Comparison of ENCODE assay signal across 12 cellular contexts in the genomic region with DNA sequence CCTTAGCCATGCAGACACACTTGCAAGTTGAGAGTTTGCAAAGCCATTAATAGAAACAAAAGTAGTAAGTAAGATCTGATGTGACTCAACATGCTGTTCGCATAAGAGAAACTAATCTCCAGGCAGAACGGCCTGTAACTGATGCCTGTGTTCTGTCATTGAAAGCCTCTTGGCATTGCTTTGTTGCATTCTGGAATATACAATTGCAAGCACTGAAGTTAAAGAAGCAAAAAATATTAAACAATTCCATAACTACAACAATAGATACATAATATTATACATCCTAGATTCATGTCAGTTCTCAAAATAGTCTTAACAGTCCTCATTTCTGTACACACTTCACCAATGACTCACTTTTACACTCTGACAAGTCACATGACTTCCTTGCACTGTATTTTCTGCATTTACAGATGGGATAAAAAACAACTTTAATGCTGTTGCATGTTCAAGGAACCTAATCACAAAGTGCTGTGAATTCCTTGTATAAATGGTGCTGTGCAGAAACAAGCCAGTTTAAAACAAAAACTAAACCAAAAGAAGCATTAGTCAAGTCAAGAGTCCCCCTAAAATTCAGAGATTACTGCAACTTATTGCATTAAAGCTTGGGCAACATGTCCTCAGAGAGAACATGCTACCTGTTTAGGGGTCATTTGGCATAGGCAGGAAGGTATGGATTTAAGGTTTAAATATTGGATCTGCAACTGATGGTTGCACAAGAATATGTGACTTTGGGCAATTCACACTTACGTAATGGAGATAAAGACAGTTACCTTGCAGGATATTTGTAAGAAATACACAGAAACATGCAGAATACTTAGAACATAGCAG.
DNase-seq lines count a peak whose midpoint lies in the region; ATAC-seq, FAIRE-seq and TF ChIP-seq lines count a peak whose summit lies in the region.
"Had no signal": no experiment of that assay in that cellular context is flagged by ENCODE, and none has a peak within 500 bp of the region (broad histone marks: within the 10 kb centered on the region; RNA-seq: fewer than 3 reads in every experiment).

No MANE protein-coding gene starts in this region.

- H3K9me3 ChIP-seq in mammary epithelial cell (replicated peaks; ENCODE audit: insufficient read depth, low read length) (peaks cover 17% of the 10 kb centered on the region), left lung (no peaks in the 10 kb centered on the region), upper lobe of right lung (no peaks in the 10 kb centered on the region), A673 (ENCODE audit: low read depth, low read length, poor library complexity, severe bottlenecking) (no peaks in the 10 kb centered on the region)
- H3K9me3 ChIP-seq: esophagus squamous epithelium had no signal

- no peak for TF ChIP-seq CTCF in MCF 10A (IDR thresholded peaks at IDR 0.05; ENCODE audit: unreplicated experiment)
- no peak for TF ChIP-seq CTCF in mammary epithelial cell (conservative IDR thresholded peaks at IDR 0.05 in 1 of 2, IDR thresholded peaks at IDR 0.05 in 1 of 2; ENCODE audit: extremely low read depth in 1 of 2, insufficient read depth in 1 of 2, low read depth in 1 of 2, low read length in 2 of 2)
- no peak for TF ChIP-seq CTCF in bronchial epithelial cell (IDR thresholded peaks at IDR 0.05; ENCODE audit: insufficient read depth, low read length, severe bottlenecking)
- TF ChIP-seq CTCF in left lung (IDR thresholded peaks at IDR 0.05), result no peak
- no peak for TF ChIP-seq CTCF in upper lobe of right lung (IDR thresholded peaks at IDR 0.05)
- no peak for TF ChIP-seq CTCF in A673 (conservative IDR thresholded peaks at IDR 0.05; ENCODE audit: low read depth, low read length)

- no peak overlapping the region for H3K4me2 ChIP-seq in mammary epithelial cell (ENCODE audit: insufficient read depth, low read depth, low read length)

- no peaks in the 10 kb centered on the region for H4K20me1 ChIP-seq in mammary epithelial cell (ENCODE audit: insufficient read depth, low read length)

- no peaks in the 10 kb centered on the region for H3K27me3 Mint-ChIP-seq in MCF 10A (ENCODE audit: insufficient read depth, unreplicated experiment)

- DNase-seq in MCF 10A (ENCODE audit: unreplicated experiment) (peak; percentile 36), mammary epithelial cell (no peak), bronchial epithelial cell (ENCODE audit: low read depth) (peak; percentile 58), left lung (no peak), upper lobe of right lung (no peak), A673 (ENCODE audit: low spot score) (no peak), DMS79 (lab: John Stamatoyannopoulos, UW) (no peak), ecto neural progenitor cell (ENCODE audit: low spot score) (no peak)
- DNase-seq: esophagus squamous epithelium; mesendoderm; NCI-H69; stimulated activated CD4-positive, alpha-beta T cell treated with anti-CD3 and anti-CD28 coated beads, Interleukin-15, amount 100 ng/mL, for 24 hours had no signal

- no peak overlapping the region for H3K27ac ChIP-seq in mammary epithelial cell (ENCODE audit: insufficient read depth, low read depth, low read length)
- H3K27ac ChIP-seq in left lung, result peak overlapping the region; percentile 11 to 82
- peak overlapping the region; percentile 36 for H3K27ac ChIP-seq in upper lobe of right lung
- no peak overlapping the region for H3K27ac ChIP-seq in A673 (ENCODE audit: low read depth, low read length, poor library complexity, severe bottlenecking)

- CTCF ChIA-PET in MCF 10A (lab: Yijun Ruan, JAX), result interaction anchor here (0.8 to 1.0 kb wide), 2 partner anchors 26 to 135 kb away, joined by 3 read pairs; no protein-coding TSS in a partner anchor
- CTCF ChIA-PET in mammary epithelial cell (lab: Charles Lee; ENCODE audit: low non-redundant PET), result no interaction called here
- CTCF ChIA-PET in A673 (lab: Charles Lee), result no interaction called here

- H3K36me3 Mint-ChIP-seq in MCF 10A (ENCODE audit: insufficient read depth, unreplicated experiment), result peaks cover 16% of the 10 kb centered on the region

- no peaks in the 10 kb centered on the region for H3K36me3 ChIP-seq in mammary epithelial cell (ENCODE audit: insufficient read depth, low read length)
- H3K36me3 ChIP-seq in bronchial epithelial cell (ENCODE audit: control insufficient read depth, insufficient read depth, low read length), result no peaks in the 10 kb centered on the region
- H3K36me3 ChIP-seq in left lung, result no peaks in the 10 kb centered on the region
- no peaks in the 10 kb centered on the region for H3K36me3 ChIP-seq in upper lobe of right lung
- no peaks in the 10 kb centered on the region for H3K36me3 ChIP-seq in A673 (ENCODE audit: insufficient read depth, low read length, poor library complexity, severe bottlenecking)
- H3K36me3 ChIP-seq: esophagus squamous epithelium had no signal

- ATAC-seq in left lung, result peak; percentile 79
- no peak for ATAC-seq in upper lobe of right lung

- intact Hi-C loops in MCF 10A (cut with micrococcal nuclease), result no loop called here
- intact Hi-C loops in mammary epithelial cell (cut with micrococcal nuclease), result no loop called here
- intact Hi-C loops in left lung (cut with DNase I), result no loop called here
- intact Hi-C loops in upper lobe of right lung (cut with DNase I), result no loop called here
- intact Hi-C loops in A673 (cut with micrococcal nuclease; ENCODE audit: unreplicated experiment), result no loop called here

- no peaks in the 10 kb centered on the region for H3K9me3 Mint-ChIP-seq in MCF 10A (ENCODE audit: unreplicated experiment)

- WGBS in mammary epithelial cell (ENCODE audit: low coverage, missing lambda C conversion rate), result 98% methylated on average over 3 of the region's 3 CpGs

- POLR2A ChIA-PET in MCF 10A (lab: Yijun Ruan, JAX) (interaction anchor here (0.7 to 2.5 kb wide), 4 partner anchors 16 to 142 kb away, joined by 4 to 8 read pairs (median 6); no protein-coding TSS in a partner anchor), A673 (lab: Charles Lee; ENCODE audit: low non-redundant PET) (no interaction called here)

- H3K4me3 ChIP-seq in mammary epithelial cell (replicated peaks in 1 of 3; ENCODE audit: insufficient read depth in 1 of 3, low read depth in 2 of 3, low read length in 3 of 3), result no peak overlapping the region
- H3K4me3 ChIP-seq in bronchial epithelial cell (ENCODE audit: low read depth, low read length), result no peak overlapping the region
- H3K4me3 ChIP-seq in left lung, result no peak overlapping the region
- H3K4me3 ChIP-seq in upper lobe of right lung, result no peak overlapping the region
- no peak overlapping the region for H3K4me3 ChIP-seq in A673 (ENCODE audit: low read depth, low read length, poor library complexity, severe bottlenecking)
- H3K4me3 ChIP-seq: esophagus squamous epithelium had no signal

- H3K27ac Mint-ChIP-seq in MCF 10A (ENCODE audit: low read depth, unreplicated experiment), result no peak overlapping the region

- no peak overlapping the region for H3K9ac ChIP-seq in mammary epithelial cell (ENCODE audit: insufficient read depth, low read length)

- H3K4me3 Mint-ChIP-seq in MCF 10A (ENCODE audit: unreplicated experiment), result no peak overlapping the region

- FAIRE-seq in bronchial epithelial cell (lab: Jason Lieb, UNC), result no peak

- H3K27me3 ChIP-seq in mammary epithelial cell (ENCODE audit: insufficient read depth, low read length), result no peaks in the 10 kb centered on the region
- no peaks in the 10 kb centered on the region for H3K27me3 ChIP-seq in bronchial epithelial cell (ENCODE audit: control insufficient read depth, insufficient read depth, low read length)
- no peaks in the 10 kb centered on the region for H3K27me3 ChIP-seq in left lung
- no peaks in the 10 kb centered on the region for H3K27me3 ChIP-seq in upper lobe of right lung
- peaks cover 7% of the 10 kb centered on the region for H3K27me3 ChIP-seq in A673 (replicated peaks; ENCODE audit: insufficient read depth, low read depth, low read length, poor library complexity)

- no peaks in the 10 kb centered on the region for H3K4me1 ChIP-seq in mammary epithelial cell (ENCODE audit: insufficient read depth, low read length)
- H3K4me1 ChIP-seq in left lung, result peaks cover 9 to 28% of the 10 kb centered on the region in 2 donors
- H3K4me1 ChIP-seq in upper lobe of right lung, result peaks cover 12% of the 10 kb centered on the region
- H3K4me1 ChIP-seq in A673 (ENCODE audit: insufficient read depth, low read length, poor library complexity, severe bottlenecking), result no peaks in the 10 kb centered on the region

- no TSS peak for BruUV-seq in MCF 10A (replicated peaks; lab: Mats Ljungman, UMichigan)
- no TSS peak for BruUV-seq in mammary epithelial cell (replicated peaks; lab: Mats Ljungman, UMichigan)
- no TSS peak for BruUV-seq in A673 (replicated peaks; lab: Mats Ljungman, UMichigan)

- H2AFZ ChIP-seq in mammary epithelial cell (ENCODE audit: low read depth, low read length), result no peak overlapping the region

- dilution Hi-C loops in mammary epithelial cell (cut with HindIII; ENCODE audit: low sequenced_read_pairs), result no loop called here

- in situ Hi-C loops in mammary epithelial cell (cut with MboI; ENCODE audit: low sequenced_read_pairs in 2 of 2), result no loop called here

- H3K79me2 ChIP-seq in mammary epithelial cell (ENCODE audit: insufficient read depth, low read length), result no peaks in the 10 kb centered on the region

- peaks cover 30% of the 10 kb centered on the region for H3K4me1 Mint-ChIP-seq in MCF 10A (ENCODE audit: insufficient read depth, unreplicated experiment)

Comparison
In these comparisons a context has a peak if more than half of its experiments do, and no peak if none do; other contexts are left out.
1. DNase-seq: peak in MCF 10A (single experiment) and bronchial epithelial cell (single experiment); none in mammary epithelial cell (single experiment), left lung (0 of 2), upper lobe of right lung (single experiment), A673 (single experiment), DMS79 (single experiment) and ecto neural progenitor cell (single experiment).
2. H3K27ac ChIP-seq: peak in left lung (2 of 2) and upper lobe of right lung (single experiment); none in mammary epithelial cell (single experiment) and A673 (single experiment).